ENCODE assay signal across 1 cellular context in the genomic region with DNA sequence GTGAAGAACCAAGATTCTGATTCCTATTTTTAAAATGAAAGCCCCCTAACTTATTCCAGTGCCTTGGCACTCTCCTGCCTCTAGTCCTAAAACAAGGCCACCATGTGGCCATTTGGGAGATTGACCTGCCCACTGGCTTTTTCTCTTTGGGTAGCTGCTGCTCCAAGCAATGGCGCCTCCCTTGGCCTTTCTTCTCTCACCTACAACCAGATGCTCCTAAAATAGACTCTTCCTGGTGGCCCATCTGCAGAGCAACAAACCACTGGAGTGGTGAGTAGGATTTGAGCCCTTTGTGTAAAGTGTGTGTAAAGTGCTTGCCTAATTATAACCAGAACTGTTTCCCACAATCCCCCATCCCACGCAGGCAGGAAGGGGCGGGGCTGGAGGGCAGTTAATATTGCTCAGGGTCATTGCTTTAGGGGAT.
A peak's percentile ranks its signal among the peaks of the same experiment; 100 is the strongest.
TF ChIP-seq lines count a peak whose summit lies in the region.

No MANE protein-coding gene starts in this region.

TF ChIP-seq in H1, 55 proteins besides CTCF, POLR2A, EP300 and RAD21:
- TF ChIP-seq SIRT6 (IDR thresholded peaks at IDR 0.05; ENCODE audit: low read length): no peak
- TF ChIP-seq YY1 (IDR thresholded peaks at IDR 0.05; ENCODE audit: low read depth, low read length): peak; percentile 92
